Comparison of ENCODE assay signal across 1 cellular context in the genomic region with DNA sequence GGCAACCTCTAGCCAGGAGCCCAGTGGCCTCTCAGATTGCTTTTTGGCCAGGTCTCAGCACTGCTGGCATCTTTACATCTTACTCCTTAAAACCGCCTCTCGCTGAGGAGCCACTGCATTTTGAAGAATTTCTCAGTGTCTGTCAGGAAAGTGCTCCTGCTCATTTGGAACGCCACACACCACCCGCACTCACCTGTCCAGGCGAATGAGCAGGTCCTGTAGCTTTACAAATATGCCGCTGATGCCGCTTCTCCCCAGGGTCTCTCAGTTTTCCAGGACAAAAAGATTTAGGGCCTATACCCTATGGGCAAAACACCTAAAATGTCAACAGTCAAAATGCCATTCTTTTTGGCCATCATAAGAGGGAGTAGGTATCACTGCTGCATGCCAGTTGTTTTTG.
TF ChIP-seq lines count a peak whose summit lies in the region.

No MANE protein-coding gene starts in this region.

TF ChIP-seq in WTC11, 78 proteins besides CTCF, POLR2A, EP300 and RAD21 (continued from another document):
- TF ChIP-seq, protein P1, sequence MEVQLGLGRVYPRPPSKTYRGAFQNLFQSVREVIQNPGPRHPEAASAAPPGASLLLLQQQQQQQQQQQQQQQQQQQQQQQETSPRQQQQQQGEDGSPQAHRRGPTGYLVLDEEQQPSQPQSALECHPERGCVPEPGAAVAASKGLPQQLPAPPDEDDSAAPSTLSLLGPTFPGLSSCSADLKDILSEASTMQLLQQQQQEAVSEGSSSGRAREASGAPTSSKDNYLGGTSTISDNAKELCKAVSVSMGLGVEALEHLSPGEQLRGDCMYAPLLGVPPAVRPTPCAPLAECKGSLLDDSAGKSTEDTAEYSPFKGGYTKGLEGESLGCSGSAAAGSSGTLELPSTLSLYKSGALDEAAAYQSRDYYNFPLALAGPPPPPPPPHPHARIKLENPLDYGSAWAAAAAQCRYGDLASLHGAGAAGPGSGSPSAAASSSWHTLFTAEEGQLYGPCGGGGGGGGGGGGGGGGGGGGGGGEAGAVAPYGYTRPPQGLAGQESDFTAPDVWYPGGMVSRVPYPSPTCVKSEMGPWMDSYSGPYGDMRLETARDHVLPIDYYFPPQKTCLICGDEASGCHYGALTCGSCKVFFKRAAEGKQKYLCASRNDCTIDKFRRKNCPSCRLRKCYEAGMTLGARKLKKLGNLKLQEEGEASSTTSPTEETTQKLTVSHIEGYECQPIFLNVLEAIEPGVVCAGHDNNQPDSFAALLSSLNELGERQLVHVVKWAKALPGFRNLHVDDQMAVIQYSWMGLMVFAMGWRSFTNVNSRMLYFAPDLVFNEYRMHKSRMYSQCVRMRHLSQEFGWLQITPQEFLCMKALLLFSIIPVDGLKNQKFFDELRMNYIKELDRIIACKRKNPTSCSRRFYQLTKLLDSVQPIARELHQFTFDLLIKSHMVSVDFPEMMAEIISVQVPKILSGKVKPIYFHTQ (CRISPR knock-in tag; IDR thresholded peaks at IDR 0.05): no peak
- TF ChIP-seq, protein P2, sequence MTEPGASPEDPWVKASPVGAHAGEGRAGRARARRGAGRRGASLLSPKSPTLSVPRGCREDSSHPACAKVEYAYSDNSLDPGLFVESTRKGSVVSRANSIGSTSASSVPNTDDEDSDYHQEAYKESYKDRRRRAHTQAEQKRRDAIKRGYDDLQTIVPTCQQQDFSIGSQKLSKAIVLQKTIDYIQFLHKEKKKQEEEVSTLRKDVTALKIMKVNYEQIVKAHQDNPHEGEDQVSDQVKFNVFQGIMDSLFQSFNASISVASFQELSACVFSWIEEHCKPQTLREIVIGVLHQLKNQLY (CRISPR knock-in tag; IDR thresholded peaks at IDR 0.05): no peak
TF ChIP-seq in WTC11: peak in this region for 0.
